Comparison of ENCODE assay signal across 1 cellular context in genomic region chr16:15229661-15230060, GRCh38.
TF ChIP-seq lines count a peak whose summit lies in the region.
"Not testable (repeated sequence)": the region's sequence is repeated elsewhere in the genome, so short reads cannot be mapped to it uniquely, and the experiment has no call there.

No MANE protein-coding gene starts in this region.

- H3K9me3 ChIP-seq in HEK293 (ENCODE audit: control insufficient read depth, insufficient read depth, low read depth, low read length) = not testable (repeated sequence)

- H3K36me3 ChIP-seq in HEK293 (ENCODE audit: control insufficient read depth in 2 of 2, insufficient read depth in 1 of 2, low read length in 2 of 2) = not testable (repeated sequence)

- POLR2A ChIA-PET in HEK293 (lab: Yijun Ruan, JAX) = not testable (repeated sequence)

- H3K27ac ChIP-seq in HEK293 (ENCODE audit: extremely low read depth, low read depth, low read length) = not testable (repeated sequence)

- not testable (repeated sequence) for TF ChIP-seq CTCF in HEK293 (tag by site-specific recombination; IDR thresholded peaks at IDR 0.05)

- not testable (repeated sequence) for H3K4me1 ChIP-seq in HEK293 (ENCODE audit: control insufficient read depth, insufficient read depth, low read length)

- H3K4me3 ChIP-seq in HEK293 (ENCODE audit: low read depth, low read length) = not testable (repeated sequence)

- CTCF ChIA-PET in HEK293 (lab: Yijun Ruan, JAX) = not testable (repeated sequence)

TF ChIP-seq in HEK293, 187 proteins besides CTCF, POLR2A, EP300 and RAD21:
- peak; percentile 97 for TF ChIP-seq ZNF529 (tag by site-specific recombination; IDR thresholded peaks at IDR 0.05; ENCODE audit: insufficient replicate concordance)
